ENCODE assay signal across 18 cellular contexts in the genomic region with DNA sequence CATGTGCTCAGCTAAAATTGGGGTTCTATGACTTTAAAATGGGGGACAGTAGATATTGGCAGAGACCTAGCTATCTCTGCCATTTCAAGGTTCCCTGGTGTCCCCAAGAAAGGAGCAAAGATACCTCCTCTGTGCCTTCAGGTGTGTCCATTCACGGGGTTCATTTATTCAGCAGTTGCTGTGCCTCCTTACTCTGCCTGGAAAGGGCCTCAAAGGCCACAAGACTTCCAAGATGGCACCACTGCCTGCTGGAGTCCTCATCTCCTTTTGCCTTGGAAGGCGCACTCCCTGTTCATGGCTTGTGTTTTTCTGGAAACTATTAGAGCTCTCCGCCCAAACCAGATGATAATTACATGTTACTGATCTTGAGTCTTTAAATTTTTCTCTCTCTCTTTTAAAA. TPM values are rescaled to one million over a fixed set of nuclear protein-coding genes. Genes with fewer than 3 reads are reported as not detected.
A peak's percentile ranks its signal among the peaks of the same experiment; 100 is the strongest.
DNase-seq lines count a peak whose midpoint lies in the region; ATAC-seq and TF ChIP-seq lines count a peak whose summit lies in the region.
"Had no signal": no experiment of that assay in that cellular context is flagged by ENCODE, and none has a peak within 500 bp of the region (broad histone marks: within the 10 kb centered on the region; RNA-seq: fewer than 3 reads in every experiment).

No MANE protein-coding gene starts in this region.

- H3K4me1 Mint-ChIP-seq in CD4-positive, alpha-beta T cell (ENCODE audit: low read depth), result peaks cover 85% of the 10 kb centered on the region
- peaks cover 74% of the 10 kb centered on the region for H3K4me1 Mint-ChIP-seq in CD8-positive, alpha-beta T cell (ENCODE audit: low read depth)

- no peak for DNase-seq in CD4-positive, alpha-beta T cell
- DNase-seq in CD8-positive, alpha-beta T cell, result peak in 1 of 7 experiments; percentile 25
- DNase-seq in coronary artery (ENCODE audit: low spot score) (peak; percentile 50), left lobe of liver (ENCODE audit: low spot score) (peak; percentile 26), NCI-H1417 treated with DMSO at 0.1 percent for 48 hours (lab: John Stamatoyannopoulos, UW) (no peak)
- DNase-seq: C1 segment of cervical spinal cord; CD8-positive, alpha-beta memory T cell; DMS53; DMS79 treated with DMSO at 0.1 percent for 48 hours; H9 had no signal

- TF ChIP-seq CTCF in CD4-positive, alpha-beta T cell (IDR thresholded peaks at IDR 0.05), result no peak
- TF ChIP-seq CTCF in CD8-positive, alpha-beta T cell (IDR thresholded peaks at IDR 0.05), result no peak
- no peak for TF ChIP-seq CTCF in coronary artery (IDR thresholded peaks at IDR 0.05)

- no peak overlapping the region for H3K4me3 ChIP-seq in CD8-positive, alpha-beta T cell (ENCODE audit: low read depth, low read length)
- no peak overlapping the region for H3K4me3 ChIP-seq in coronary artery
- H3K4me3 ChIP-seq: GM23338 had no signal

- peak overlapping the region; percentile 84 for H3K27ac Mint-ChIP-seq in CD4-positive, alpha-beta T cell
- H3K27ac Mint-ChIP-seq in CD8-positive, alpha-beta T cell, result peak overlapping the region; percentile 45
- H3K27ac Mint-ChIP-seq: GM23338, H9 had no signal

- intact Hi-C loops in CD4-positive, alpha-beta T cell (cut with DNase I, micrococcal nuclease), result loop anchor here in 1 of 2 experiments (5.0 to 10.0 kb wide), 3 partner anchors 83 to 1031 kb away; partner anchors contain the start of genes STX16 and VAPB
- intact Hi-C loops in CD8-positive, alpha-beta T cell (cut with DNase I, micrococcal nuclease), result loop anchor here (5.0 to 10.0 kb wide), 4 partner anchors 681 to 1631 kb away; partner anchors contain the start of genes RAB22A (in 1 of the 2), STX16 (in 1 of the 2) and VAPB (in 1 of the 2)

- no peaks in the 10 kb centered on the region for H3K36me3 ChIP-seq in CD8-positive, alpha-beta T cell (ENCODE audit: insufficient read depth, low read length)

- no peaks in the 10 kb centered on the region for H3K9me3 ChIP-seq in CD4-positive, alpha-beta T cell (ENCODE audit: control insufficient read depth, low read length)
- H3K9me3 ChIP-seq in CD8-positive, alpha-beta T cell (ENCODE audit: low read length), result peaks cover 6% of the 10 kb centered on the region

- no peak for ATAC-seq in CD4-positive, alpha-beta T cell (ENCODE audit: poor library complexity)
- ATAC-seq in CD8-positive, alpha-beta T cell, result no peak
- ATAC-seq in left lobe of liver (no peak), GM19463 (IDR thresholded peaks at IDR 0.05; ENCODE audit: unreplicated experiment) (no peak), GM18861 (IDR thresholded peaks at IDR 0.05; ENCODE audit: unreplicated experiment) (no peak), HG03571 (IDR thresholded peaks at IDR 0.05; ENCODE audit: unreplicated experiment) (no peak)
- ATAC-seq: GM23338, HCT116 had no signal

- H3K36me3 Mint-ChIP-seq in CD4-positive, alpha-beta T cell (ENCODE audit: low read depth), result peaks cover 48% of the 10 kb centered on the region
- H3K36me3 Mint-ChIP-seq in CD8-positive, alpha-beta T cell, result peaks cover 25% of the 10 kb centered on the region

- peaks cover 3% of the 10 kb centered on the region for H3K9me3 Mint-ChIP-seq in CD4-positive, alpha-beta T cell
- peaks cover 9% of the 10 kb centered on the region for H3K9me3 Mint-ChIP-seq in CD8-positive, alpha-beta T cell

- peaks cover 69% of the 10 kb centered on the region for H3K4me1 ChIP-seq in CD8-positive, alpha-beta T cell (ENCODE audit: insufficient read depth, low read length)

- CTCF ChIA-PET in CD4-positive, alpha-beta T cell (lab: Charles Lee), result interaction anchor here (1.3 kb wide), 1 partner anchor 30 kb away, joined by 3 read pairs; no protein-coding TSS in a partner anchor
- CTCF ChIA-PET in CD8-positive, alpha-beta T cell (lab: Charles Lee), result interaction anchor here (3.0 to 11.0 kb wide), 4 partner anchors 25 to 57 kb away, joined by 13 to 103 read pairs (median 70); no protein-coding TSS in a partner anchor

- H3K27me3 Mint-ChIP-seq in CD4-positive, alpha-beta T cell, result no peaks in the 10 kb centered on the region
- no peaks in the 10 kb centered on the region for H3K27me3 Mint-ChIP-seq in CD8-positive, alpha-beta T cell (ENCODE audit: low read depth)

- POLR2A ChIA-PET in CD4-positive, alpha-beta T cell (lab: Charles Lee), result interaction anchor here (2.4 kb wide), 1 partner anchor 57 kb away, joined by 8 read pairs; no protein-coding TSS in a partner anchor
- POLR2A ChIA-PET in CD8-positive, alpha-beta T cell (lab: Charles Lee), result interaction anchor here (0.6 kb wide), 1 partner anchor 450 kb away, joined by 3 read pairs; no protein-coding TSS in a partner anchor

- no peak overlapping the region for H3K4me3 Mint-ChIP-seq in CD4-positive, alpha-beta T cell
- no peak overlapping the region for H3K4me3 Mint-ChIP-seq in CD8-positive, alpha-beta T cell
- H3K4me3 Mint-ChIP-seq: GM23338 had no signal

- H3K27ac ChIP-seq in CD4-positive, alpha-beta T cell (ENCODE audit: low read depth, low read length), result no peak overlapping the region
- no peak overlapping the region for H3K27ac ChIP-seq in CD8-positive, alpha-beta T cell (ENCODE audit: low read depth, low read length)
- H3K27ac ChIP-seq in coronary artery, result no peak overlapping the region

- no peaks in the 10 kb centered on the region for H3K27me3 ChIP-seq in CD4-positive, alpha-beta T cell (ENCODE audit: control insufficient read depth, insufficient read depth, low read length)
- no peaks in the 10 kb centered on the region for H3K27me3 ChIP-seq in CD8-positive, alpha-beta T cell (ENCODE audit: insufficient read depth, low read length)

RNA-seq across cellular contexts. Expression of gene ZBP1, which starts 3.9 kb away (rescaled TPM):
- total RNA-seq in CD4-positive, alpha-beta T cell, result 10 to 100 TPM; 39.0 to 40.1 TPM
- total RNA-seq in CD8-positive, alpha-beta T cell, result 10 to 100 TPM; 21.1 to 28.3 TPM
- total RNA-seq in left lobe of liver, result 0.08 TPM
- total RNA-seq: A172, A673, GM23338, H4, H9 had no signal

Comparison
In these comparisons a context has a peak if more than half of its experiments do, and no peak if none do; other contexts are left out.
1. DNase-seq: peak in coronary artery (single experiment) and left lobe of liver (single experiment); none in CD4-positive, alpha-beta T cell (0 of 10) and NCI-H1417 treated with DMSO at 0.1 percent for 48 hours (single experiment).
2. RNA of gene ZBP1, which starts 3.9 kb away (total RNA-seq): 39.0 to 40.1 TPM in CD4-positive, alpha-beta T cell and 21.1 to 28.3 TPM in CD8-positive, alpha-beta T cell; 0.08 TPM in left lobe of liver (single experiment); every median in the first group is over 10 times any median in the second.